ENCODE assay signal across 18 cellular contexts in genomic region chr18:23498062-23498582, GRCh38. TPM values are rescaled to one million over a fixed set of nuclear protein-coding genes. Genes with fewer than 3 reads are reported as not detected.
A peak's percentile ranks its signal among the peaks of the same experiment; 100 is the strongest.
DNase-seq lines count a peak whose midpoint lies in the region; ATAC-seq and TF ChIP-seq lines count a peak whose summit lies in the region.
"Had no signal": no experiment of that assay in that cellular context is flagged by ENCODE, and none has a peak within 500 bp of the region (broad histone marks: within the 10 kb centered on the region; RNA-seq: fewer than 3 reads in every experiment).

No MANE protein-coding gene starts in this region.

- H3K4me2 ChIP-seq in BLaER1 treated with 17β-estradiol and CSF1 and Interleukin-3, amounts not matched to agents 10 nM and 100 nM: peak overlapping the region in 10 of 11 experiments; percentile 25 to 88 (median 66); a peak in 19 of 22 replicates
- peak overlapping the region; percentile 36 for H3K4me2 ChIP-seq in OCI-LY1 (ENCODE audit: low read length)

- POLR2A ChIA-PET in naive thymus-derived CD4-positive, alpha-beta T cell (lab: Charles Lee): interaction anchor here (1.3 to 2.0 kb wide), 3 partner anchors 10 to 45 kb away, joined by 3 to 12 read pairs (median 4); partner anchors contain the start of gene RIOK3

- H3K9me2 ChIP-seq in OCI-LY1 (ENCODE audit: low read depth, low read length): no peaks in the 10 kb centered on the region

- intact Hi-C loops in naive thymus-derived CD4-positive, alpha-beta T cell (cut with micrococcal nuclease): loop anchor here (5.0 kb wide), 3 partner anchors 204 to 989 kb away; no protein-coding TSS in a partner anchor
- intact Hi-C loops in posterior vena cava (cut with DNase I): no loop called here

- no peaks in the 10 kb centered on the region for H3K36me3 ChIP-seq in BLaER1 treated with 17β-estradiol and CSF1 and Interleukin-3, amounts not matched to agents 10 nM and 100 nM
- no peaks in the 10 kb centered on the region for H3K36me3 ChIP-seq in OCI-LY1 (ENCODE audit: insufficient read depth, low read length)
- no peaks in the 10 kb centered on the region for H3K36me3 ChIP-seq in naive thymus-derived CD4-positive, alpha-beta T cell (ENCODE audit: control insufficient read depth in 2 of 3, insufficient read depth in 3 of 3, low read length in 3 of 3)
- H3K36me3 ChIP-seq: ascending aorta, heart right ventricle, ovary had no signal

- H3K9me3 ChIP-seq in BLaER1 treated with 17β-estradiol and CSF1 and Interleukin-3, amounts not matched to agents 10 nM and 100 nM (replicated peaks in 1 of 11): peaks cover 0 to 4% (median 1%) of the 10 kb centered on the region in 11 experiments; a peak in 8 of 22 replicates
- H3K9me3 ChIP-seq in OCI-LY1 (ENCODE audit: low read length): no peaks in the 10 kb centered on the region
- no peaks in the 10 kb centered on the region for H3K9me3 ChIP-seq in naive thymus-derived CD4-positive, alpha-beta T cell (ENCODE audit: control insufficient read depth in 2 of 3, low read length in 3 of 3)
- H3K9me3 ChIP-seq: ascending aorta, heart right ventricle, ovary had no signal

- TF ChIP-seq CTCF in HL-60 (IDR thresholded peaks at IDR 0.05; ENCODE audit: insufficient read depth, low read length) (no peak), OCI-LY1 (IDR thresholded peaks at IDR 0.05; ENCODE audit: low read length) (no peak)

- H3K27ac Mint-ChIP-seq in naive thymus-derived CD4-positive, alpha-beta T cell: peak overlapping the region in 6 of 9 donors; percentile 18 to 61 (median 33)
- H3K27ac Mint-ChIP-seq: CD8-positive, alpha-beta T cell had no signal

- no peaks in the 10 kb centered on the region for H3F3A ChIP-seq in OCI-LY1 (ENCODE audit: insufficient read depth, low read length)

- peaks cover 0 to 40% (median 33%) of the 10 kb centered on the region in 7 donors for H3K4me1 Mint-ChIP-seq in naive thymus-derived CD4-positive, alpha-beta T cell

- no peaks in the 10 kb centered on the region for H3K27me3 ChIP-seq in BLaER1 treated with 17β-estradiol and CSF1 and Interleukin-3, amounts not matched to agents 10 nM and 100 nM
- H3K27me3 ChIP-seq in HL-60 (ENCODE audit: insufficient read depth, poor library complexity, severe bottlenecking): no peaks in the 10 kb centered on the region
- H3K27me3 ChIP-seq in OCI-LY1 (ENCODE audit: insufficient read depth, low read length): no peaks in the 10 kb centered on the region
- no peaks in the 10 kb centered on the region for H3K27me3 ChIP-seq in naive thymus-derived CD4-positive, alpha-beta T cell (ENCODE audit: control insufficient read depth in 2 of 2, insufficient read depth in 2 of 2, low read length in 2 of 2)
- H3K27me3 ChIP-seq: ascending aorta, dorsolateral prefrontal cortex, heart right ventricle, ovary had no signal

- no peak overlapping the region for H3K4me3 ChIP-seq in BLaER1 treated with 17β-estradiol and CSF1 and Interleukin-3, amounts not matched to agents 10 nM and 100 nM
- no peak overlapping the region for H3K4me3 ChIP-seq in HL-60 (replicated peaks; ENCODE audit: insufficient read depth, low read length)
- H3K4me3 ChIP-seq in OCI-LY1 (ENCODE audit: low read depth, low read length, poor library complexity, severe bottlenecking): peak overlapping the region; percentile 14
- no peak overlapping the region for H3K4me3 ChIP-seq in naive thymus-derived CD4-positive, alpha-beta T cell (ENCODE audit: low read length)
- H3K4me3 ChIP-seq: ascending aorta, dorsolateral prefrontal cortex, heart right ventricle, ovary had no signal

- ATAC-seq in naive thymus-derived CD4-positive, alpha-beta T cell: no peak
- no peak for ATAC-seq in esophagus mucosa
- ATAC-seq: heart right ventricle, right cardiac atrium had no signal

- no peaks in the 10 kb centered on the region for H3K9me3 Mint-ChIP-seq in naive thymus-derived CD4-positive, alpha-beta T cell
- H3K9me3 Mint-ChIP-seq: activated naive CD4-positive, alpha-beta T cell treated with anti-CD3 and anti-CD28 coated beads, Interleukin-2, amount 50 U/mL, for 72 hours; CD8-positive, alpha-beta T cell; central memory CD8-positive, alpha-beta T cell; natural killer cell had no signal

- H3K79me2 ChIP-seq in OCI-LY1 (ENCODE audit: insufficient read depth, low read length): no peaks in the 10 kb centered on the region

- DNase-seq in HL-60 (ENCODE audit: low read depth in 1 of 2, low spot score in 1 of 2) (no peak), AG08395 (ENCODE audit: low spot score) (no peak), posterior vena cava (ENCODE audit: low spot score) (no peak)
- no peak for DNase-seq in naive thymus-derived CD4-positive, alpha-beta T cell
- DNase-seq: NCI-H1694, NCI-H524 treated with DMSO at 0.1 percent for 48 hours had no signal

- no peak overlapping the region for H3K4me3 Mint-ChIP-seq in naive thymus-derived CD4-positive, alpha-beta T cell
- H3K4me3 Mint-ChIP-seq: CD8-positive, alpha-beta T cell; central memory CD8-positive, alpha-beta T cell had no signal

- H2AFZ ChIP-seq in OCI-LY1 (ENCODE audit: low read length): peak overlapping the region; percentile 94

- H3K36me3 Mint-ChIP-seq in naive thymus-derived CD4-positive, alpha-beta T cell: peaks cover 0 to 4% (median 0%) of the 10 kb centered on the region in 5 donors
- H3K36me3 Mint-ChIP-seq: activated naive CD4-positive, alpha-beta T cell treated with anti-CD3 and anti-CD28 coated beads, Interleukin-2, amount 50 U/mL, for 72 hours; CD8-positive, alpha-beta T cell; natural killer cell had no signal

- no peaks in the 10 kb centered on the region for H4K20me1 ChIP-seq in BLaER1 treated with 17β-estradiol and CSF1 and Interleukin-3, amounts not matched to agents 10 nM and 100 nM
- no peaks in the 10 kb centered on the region for H4K20me1 ChIP-seq in OCI-LY1 (ENCODE audit: insufficient read depth, low read length)

- CTCF ChIA-PET in naive thymus-derived CD4-positive, alpha-beta T cell (lab: Charles Lee): interaction anchor here (0.7 to 2.1 kb wide), 11 partner anchors 10 to 312 kb away, joined by 3 to 16 read pairs (median 4); no protein-coding TSS in a partner anchor

- peak overlapping the region in 6 of 11 experiments; percentile 18 to 53 (median 39); a peak in 8 of 22 replicates for H3K9ac ChIP-seq in BLaER1 treated with 17β-estradiol and CSF1 and Interleukin-3, amounts not matched to agents 10 nM and 100 nM
- H3K9ac ChIP-seq in OCI-LY1 (ENCODE audit: low read length): peak overlapping the region; percentile 40

- peaks cover 33 to 57% (median 49%) of the 10 kb centered on the region in 10 experiments for H3K4me1 ChIP-seq in BLaER1 treated with 17β-estradiol and CSF1 and Interleukin-3, amounts not matched to agents 10 nM and 100 nM
- peaks cover 63% of the 10 kb centered on the region for H3K4me1 ChIP-seq in OCI-LY1 (ENCODE audit: insufficient read depth, low read length, severe bottlenecking)
- peaks cover 7% of the 10 kb centered on the region in 2 donors for H3K4me1 ChIP-seq in naive thymus-derived CD4-positive, alpha-beta T cell (ENCODE audit: control insufficient read depth in 2 of 2, insufficient read depth in 2 of 2, low read length in 2 of 2)

- H3K27me3 Mint-ChIP-seq in naive thymus-derived CD4-positive, alpha-beta T cell: no peaks in the 10 kb centered on the region
- H3K27me3 Mint-ChIP-seq: central memory CD8-positive, alpha-beta T cell had no signal

- H3K27ac ChIP-seq in BLaER1 treated with 17β-estradiol and CSF1 and Interleukin-3, amounts not matched to agents 10 nM and 100 nM: peak overlapping the region in 9 of 11 experiments; percentile 6 to 73 (median 59); a peak in 18 of 22 replicates
- H3K27ac ChIP-seq in HL-60 (replicated peaks): peak overlapping the region; percentile 76
- peak overlapping the region; percentile 94 for H3K27ac ChIP-seq in OCI-LY1 (ENCODE audit: low read depth, low read length, poor library complexity, severe bottlenecking)
- no peak overlapping the region for H3K27ac ChIP-seq in naive thymus-derived CD4-positive, alpha-beta T cell (ENCODE audit: low read depth, low read length)
- H3K27ac ChIP-seq: ovary had no signal

RNA-seq across cellular contexts. Expression of gene RMC1, which starts 5.2 kb away (rescaled TPM):
- total RNA-seq in naive thymus-derived CD4-positive, alpha-beta T cell: 10 to 100 TPM; 45.7 to 59.7 (median 50.0) TPM
- polyA plus RNA-seq in naive thymus-derived CD4-positive, alpha-beta T cell: 10 to 100 TPM; 23.1 to 39.9 TPM
- 10 to 100 TPM; 20.5 to 28.8 TPM for total RNA-seq in posterior vena cava
- 17.4 TPM for total RNA-seq in esophagus mucosa

RNA-seq across cellular contexts. Expression of gene RIOK3, which starts 45.0 kb away (rescaled TPM):
- total RNA-seq in naive thymus-derived CD4-positive, alpha-beta T cell: 100 to 1,000 TPM in 2 of 5 experiments, 10 to 100 TPM in 3; 74.0 to 153 (median 78.2) TPM
- 10 to 100 TPM; 31.3 to 34.3 TPM for polyA plus RNA-seq in naive thymus-derived CD4-positive, alpha-beta T cell
- total RNA-seq in posterior vena cava (10 to 100 TPM; 58.9 to 65.8 TPM), esophagus mucosa (119 TPM)

Comparison
In these comparisons a context has a peak if more than half of its experiments do, and no peak if none do; other contexts are left out.
1. intact Hi-C loops: an anchor here in naive thymus-derived CD4-positive, alpha-beta T cell (5.0 kb wide); none called in posterior vena cava.